1 cellular context compared by ENCODE assay signal in genomic region chr9:82604947-82605656, GRCh38.
TF ChIP-seq lines count a peak whose summit lies in the region.

No MANE protein-coding gene starts in this region.

TF ChIP-seq in HepG2, 621 proteins besides CTCF, POLR2A, EP300 and RAD21 (continued from another document and continues in another):
- TF ChIP-seq HIC2 (CRISPR knock-in tag; IDR thresholded peaks at IDR 0.05; ENCODE audit: low read depth) (no peak), GATAD2A (CRISPR knock-in tag; IDR thresholded peaks at IDR 0.05) (peak; percentile 85), FOXA1 (IDR thresholded peaks at IDR 0.05) (no peak), FOXA1 (CRISPR knock-in tag; IDR thresholded peaks at IDR 0.05) (peak; percentile 33; the same call in 1 of the 2 replicates), SAP130 (CRISPR knock-in tag; IDR thresholded peaks at IDR 0.05; ENCODE audit: low read depth) (peak; percentile 59), ZNF44 (CRISPR knock-in tag; IDR thresholded peaks at IDR 0.05) (no peak), ZMYM2 (CRISPR knock-in tag; IDR thresholded peaks at IDR 0.05) (no peak), ZNF337 (CRISPR knock-in tag; IDR thresholded peaks at IDR 0.05; ENCODE audit: borderline replicate concordance, low read depth) (no peak), ISL2 (CRISPR knock-in tag; IDR thresholded peaks at IDR 0.05) (peak; percentile 65; the same call in 1 of the 2 replicates), TCF12 (IDR thresholded peaks at IDR 0.05) (no peak), TCF12 (CRISPR knock-in tag; IDR thresholded peaks at IDR 0.05) (no peak), SOX6 (IDR thresholded peaks at IDR 0.05) (no peak), SOX6 (CRISPR knock-in tag; IDR thresholded peaks at IDR 0.05) (peak; percentile 59), ERF (CRISPR knock-in tag; IDR thresholded peaks at IDR 0.05) (no peak), E2F2 (CRISPR knock-in tag; IDR thresholded peaks at IDR 0.05; ENCODE audit: borderline replicate concordance) (no peak), SALL1 (CRISPR knock-in tag; IDR thresholded peaks at IDR 0.05) (peak; percentile 72), RCOR2 (CRISPR knock-in tag; IDR thresholded peaks at IDR 0.05) (peak; percentile 46; the same call in 1 of the 2 replicates), FOXP1 (IDR thresholded peaks at IDR 0.05) (no peak), FOXP1 (CRISPR knock-in tag; IDR thresholded peaks at IDR 0.05) (peak; percentile 58), ZNF800 (CRISPR knock-in tag; IDR thresholded peaks at IDR 0.05) (no peak), KIAA2018 (CRISPR knock-in tag; IDR thresholded peaks at IDR 0.05; ENCODE audit: borderline replicate concordance) (no peak), THRA (CRISPR knock-in tag; IDR thresholded peaks at IDR 0.05; ENCODE audit: borderline replicate concordance) (peak; percentile 53; the same call in 1 of the 2 replicates), TGIF2 (CRISPR knock-in tag; IDR thresholded peaks at IDR 0.05) (no peak), RBFOX2 (IDR thresholded peaks at IDR 0.05; ENCODE audit: low read depth, low read length) (peak; percentile 58; the same call in 1 of the 2 replicates), CBX2 (IDR thresholded peaks at IDR 0.05; ENCODE audit: low read depth, low read length) (no peak), CBX2 (CRISPR knock-in tag; IDR thresholded peaks at IDR 0.05; ENCODE audit: low read depth) (no peak), LCORL (IDR thresholded peaks at IDR 0.05) (no peak), LCORL (CRISPR knock-in tag; IDR thresholded peaks at IDR 0.05) (peak; percentile 29; the same call in 1 of the 2 replicates), NR2C2 (CRISPR knock-in tag; IDR thresholded peaks at IDR 0.05; ENCODE audit: borderline replicate concordance) (peak; percentile 47; the same call in 1 of the 2 replicates), ZNF609 (CRISPR knock-in tag; IDR thresholded peaks at IDR 0.05; ENCODE audit: borderline replicate concordance) (peak; percentile 66; the same call in 1 of the 2 replicates), PBX3 (CRISPR knock-in tag; IDR thresholded peaks at IDR 0.05; ENCODE audit: borderline replicate concordance) (no peak), NBN (conservative IDR thresholded peaks at IDR 0.05) (no peak), POLR2G (IDR thresholded peaks at IDR 0.05; ENCODE audit: low read depth, low read length) (no peak), ZNF552 (CRISPR knock-in tag; IDR thresholded peaks at IDR 0.05; ENCODE audit: borderline replicate concordance) (no peak), IRF2 (CRISPR knock-in tag; IDR thresholded peaks at IDR 0.05) (peak; percentile 70; the same call in 1 of the 2 replicates), RXRB (CRISPR knock-in tag; IDR thresholded peaks at IDR 0.05; ENCODE audit: borderline replicate concordance) (peak; percentile 66; the same call in 1 of the 2 replicates)
